ENCODE assay signal across 14 cellular contexts in the genomic region with DNA sequence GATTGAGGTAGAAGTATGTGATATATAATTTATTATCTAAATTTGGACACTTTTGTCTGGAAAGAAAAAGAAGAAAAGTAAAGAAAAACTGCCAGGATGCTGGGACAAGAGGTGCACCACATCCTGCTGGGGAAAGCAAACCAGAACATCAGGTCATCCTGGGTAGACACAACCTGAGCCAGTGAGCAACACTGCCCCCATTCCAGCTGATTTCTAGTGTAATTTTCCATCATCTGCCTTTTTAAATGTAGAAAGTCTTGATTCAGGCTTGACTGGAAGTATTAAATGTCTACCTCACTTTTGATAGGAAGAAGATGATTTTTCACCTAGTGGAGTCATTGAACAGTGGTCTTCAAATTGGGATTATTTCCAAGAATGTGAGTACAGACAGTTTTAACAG.
DNase-seq lines count a peak whose midpoint lies in the region; ATAC-seq and TF ChIP-seq lines count a peak whose summit lies in the region.
"Had no signal": no experiment of that assay in that cellular context is flagged by ENCODE, and none has a peak within 500 bp of the region (broad histone marks: within the 10 kb centered on the region; RNA-seq: fewer than 3 reads in every experiment).

No MANE protein-coding gene starts in this region.

- H3K4me3 ChIP-seq in Panc1 (ENCODE audit: low read depth in 2 of 2, low read length in 2 of 2), result no peak overlapping the region
- H3K4me3 ChIP-seq in esophagus muscularis mucosa, result no peak overlapping the region
- H3K4me3 ChIP-seq: lower lobe of right lung, upper lobe of right lung had no signal

- in situ Hi-C loops in Panc1 (cut with HindIII; ENCODE audit: low pct_unique_long_range_greater_than_20kb, low sequenced_read_pairs), result no loop called here

- H3K4me1 ChIP-seq in Panc1 (ENCODE audit: control insufficient read depth, insufficient read depth, low read length) (peaks cover 24% of the 10 kb centered on the region; the same call in 1 of the 2 replicates), esophagus muscularis mucosa (peaks cover 13 to 31% (median 22%) of the 10 kb centered on the region in 4 donors)
- H3K4me1 ChIP-seq: lower lobe of right lung, upper lobe of right lung had no signal

- CTCF ChIA-PET in Panc1 (lab: Charles Lee), result no interaction called here

- no TSS peak for BruUV-seq in Panc1 (replicated peaks; lab: Mats Ljungman, UMichigan)

- H3K27ac ChIP-seq in Panc1 (ENCODE audit: low read length), result peak overlapping the region; percentile 94
- peak overlapping the region; percentile 64 to 76 (median 70) for H3K27ac ChIP-seq in esophagus muscularis mucosa (replicated peaks in 1 of 4)
- H3K27ac ChIP-seq: upper lobe of right lung had no signal

- TF ChIP-seq CTCF in Panc1 (IDR thresholded peaks at IDR 0.05) (peak; percentile 28), esophagus muscularis mucosa (IDR thresholded peaks at IDR 0.05) (no peak)

- TF ChIP-seq POLR2A in esophagus muscularis mucosa (IDR thresholded peaks at IDR 0.05; ENCODE audit: low read depth), result no peak

- DNase-seq in EL, result peak; percentile 55
- no peak for DNase-seq in Panc1 (ENCODE audit: low read depth, low spot score)
- no peak for DNase-seq in esophagus muscularis mucosa (ENCODE audit: extremely low spot score)
- peak; percentile 51 for DNase-seq in renal cortical epithelial cell (ENCODE audit: low read depth)
- no peak for DNase-seq in GM19240 (ENCODE audit: insufficient read length, low spot score)
- DNase-seq in NCI-H187 (lab: John Stamatoyannopoulos, UW), result no peak
- no peak for DNase-seq in mucosa of gallbladder (ENCODE audit: low spot score)
- DNase-seq: activated CD4-positive, alpha-beta T cell treated with anti-CD3 and anti-CD28 coated beads for 1 hour; CD4-positive, alpha-beta T cell; lower lobe of right lung; retina; upper lobe of right lung had no signal

- TF ChIP-seq EP300 in esophagus muscularis mucosa (IDR thresholded peaks at IDR 0.05), result no peak

- ATAC-seq in Panc1, result no peak
- ATAC-seq in HG03457 (IDR thresholded peaks at IDR 0.05; ENCODE audit: unreplicated experiment), result no peak
- ATAC-seq: activated T-helper 17 cell treated with anti-CD3 and anti-CD28 coated beads, Interleukin-2, amount 50 U/mL, for 72 hours; upper lobe of right lung had no signal

- intact Hi-C loops in Panc1 (cut with micrococcal nuclease; ENCODE audit: unreplicated experiment), result no loop called here
- intact Hi-C loops in esophagus muscularis mucosa (cut with DNase I), result no loop called here

- H3K27me3 ChIP-seq in Panc1 (ENCODE audit: control insufficient read depth, insufficient read depth, low read length) (no peaks in the 10 kb centered on the region), esophagus muscularis mucosa (no peaks in the 10 kb centered on the region)
- H3K27me3 ChIP-seq: upper lobe of right lung had no signal

- POLR2A ChIA-PET in Panc1 (lab: Charles Lee), result interaction anchor here (0.5 kb wide), 2 partner anchors 1065 to 1168 kb away, joined by 4 to 5 read pairs; no protein-coding TSS in a partner anchor

- H3K9me3 ChIP-seq in Panc1 (ENCODE audit: control insufficient read depth, insufficient read depth, low read depth, low read length) (peaks cover 9% of the 10 kb centered on the region), esophagus muscularis mucosa (peaks cover 0 to 24% (median 7%) of the 10 kb centered on the region in 4 donors)

- H3K36me3 ChIP-seq in Panc1 (ENCODE audit: control insufficient read depth, insufficient read depth, low read length) (no peaks in the 10 kb centered on the region), esophagus muscularis mucosa (no peaks in the 10 kb centered on the region)
- H3K36me3 ChIP-seq: lower lobe of right lung, upper lobe of right lung had no signal

Comparison
In these comparisons a context has a peak if more than half of its experiments do, and no peak if none do; other contexts are left out.
1. DNase-seq: peak in EL (single experiment) and renal cortical epithelial cell (single experiment); none in Panc1 (single experiment), esophagus muscularis mucosa (single experiment), GM19240 (single experiment), NCI-H187 (0 of 2) and mucosa of gallbladder (single experiment).